Comparison of ENCODE assay signal across 24 cellular contexts in genomic region chr18:67924656-67925055, GRCh38.
"Had no signal": no experiment of that assay in that cellular context is flagged by ENCODE, and none has a peak within 500 bp of the region (broad histone marks: within the 10 kb centered on the region; RNA-seq: fewer than 3 reads in every experiment).

No MANE protein-coding gene starts in this region.

- H3K27ac ChIP-seq: HL-60, SJCRH30 had no signal

- H3K4me1 ChIP-seq: SJCRH30 had no signal

- ATAC-seq: HepG2, Panc1, PC-3, Right ventricle myocardium inferior, SK-N-SH treated with all-trans-retinoic acid at 6 μM for 48 hours had no signal

- H3K27me3 ChIP-seq: SJCRH30 had no signal

- H3K36me3 ChIP-seq: SJCRH30 had no signal

- H3K9me3 ChIP-seq: SJCRH30 had no signal

- H3K4me3 ChIP-seq: SJCRH30 had no signal

- DNase-seq: IMR-90, Karpas-422, KG1, MM.1S, NCI-H1092 treated with DMSO at 0.1 percent for 48 hours, NCI-H1436, NCI-H187, NCI-H2029, NCI-H2081 treated with DMSO at 0.1 percent for 48 hours, NCI-H2171, NCI-H226, NCI-H446, NCI-H510A, NCI-H524 treated with DMSO at 0.1 percent for 48 hours, NCI-H69, NCI-H774, PC-3, SHP77 treated with DMSO at 0.1 percent for 48 hours, SJCRH30 had no signal
